Comparison of ENCODE assay signal across 8 cellular contexts in the genomic region with DNA sequence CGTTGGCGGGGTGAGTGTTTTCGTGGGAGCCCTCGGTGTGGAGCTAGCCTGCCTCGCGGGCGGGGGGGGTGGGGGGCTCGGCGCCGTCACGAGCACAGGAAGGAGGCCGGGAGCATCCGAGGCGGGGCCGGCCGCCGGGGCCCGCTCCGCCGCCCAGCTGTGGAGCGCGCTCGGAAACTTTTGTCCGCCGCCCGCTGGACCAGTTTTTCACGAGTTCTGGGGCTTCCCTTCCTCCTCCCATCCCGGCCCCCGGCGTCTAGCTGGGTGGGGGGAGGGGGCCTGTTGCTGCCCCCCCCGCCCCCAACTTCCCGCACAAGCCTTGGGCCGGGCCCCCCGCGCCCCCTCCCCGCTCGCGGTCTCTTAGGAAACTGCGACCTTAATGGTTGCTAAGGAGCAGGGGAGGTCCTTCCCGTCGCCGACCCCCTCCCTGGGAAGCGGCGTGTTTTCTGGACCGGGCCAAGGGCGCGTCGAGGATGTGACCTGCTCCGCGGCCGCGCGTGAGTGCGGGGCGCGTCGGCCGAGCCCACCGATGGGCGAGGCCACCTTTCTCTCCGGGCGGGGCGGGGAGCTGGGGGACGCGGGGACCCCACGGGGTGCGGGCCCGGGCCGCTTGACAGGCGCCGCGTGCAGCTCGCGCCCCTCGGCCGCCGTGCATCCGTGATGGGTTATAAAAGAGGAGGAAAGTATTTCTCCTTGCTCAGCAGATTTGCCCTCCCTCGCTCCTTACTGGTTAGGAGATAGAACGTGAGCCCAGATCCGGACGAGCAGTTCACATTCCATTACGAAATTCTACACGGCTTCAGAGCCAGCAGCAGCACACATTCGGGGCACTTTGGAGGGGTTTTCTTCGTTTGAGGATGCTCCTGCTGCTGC. TPM values are rescaled to one million over a fixed set of nuclear protein-coding genes. Genes with fewer than 3 reads are reported as not detected.
A peak's percentile ranks its signal among the peaks of the same experiment; 100 is the strongest.
DNase-seq lines count a peak whose midpoint lies in the region; TF ChIP-seq lines count a peak whose summit lies in the region.

No MANE protein-coding gene starts in this region.

- peak overlapping the region; percentile 94 to 95 for H3K4me3 ChIP-seq in mucosa of rectum (ENCODE audit: low read length in 2 of 2)
- H3K4me3 ChIP-seq in suprapubic skin, result peak overlapping the region; percentile 87

- DNase-seq in activated effector memory CD4-positive, alpha-beta T cell treated with anti-CD3 and anti-CD28 coated beads, Interleukin-2, amount 50 U/mL, for 16 hours, result peak; percentile 78
- no peak for DNase-seq in activated effector memory CD4-positive, alpha-beta T cell treated with Interleukin-2 at 50 U/mL for 16 hours
- DNase-seq in NCI-H69 (lab: John Stamatoyannopoulos, UW) (peak; percentile 78), epithelial cell of prostate (ENCODE audit: low read depth, low spot score) (no peak), suprapubic skin (ENCODE audit: low spot score in 2 of 2) (peak; percentile 79 to 86), NCI-H446 treated with DMSO at 0.1 percent for 48 hours (lab: John Stamatoyannopoulos, UW) (no peak)
- peak; percentile 42 for DNase-seq in activated CD8-positive, alpha-beta memory T cell treated with anti-CD3 and anti-CD28 coated beads, Interleukin-2, amount 50 U/mL, for 4 hours

- TF ChIP-seq EP300 in suprapubic skin (IDR thresholded peaks at IDR 0.05), result no peak

- TF ChIP-seq CTCF in suprapubic skin (IDR thresholded peaks at IDR 0.05), result no peak

- no peak for TF ChIP-seq POLR2A in suprapubic skin (IDR thresholded peaks at IDR 0.05)

- H3K9me3 ChIP-seq in mucosa of rectum (ENCODE audit: control insufficient read depth in 2 of 2, low read length in 2 of 2) (no peaks in the 10 kb centered on the region), suprapubic skin (no peaks in the 10 kb centered on the region)

- H3K27me3 ChIP-seq in mucosa of rectum (ENCODE audit: control insufficient read depth in 2 of 2, insufficient read depth in 2 of 2, low read length in 2 of 2) (no peaks in the 10 kb centered on the region), suprapubic skin (no peaks in the 10 kb centered on the region)

- 4% methylated on average over 10 of the region's 86 CpGs for WGBS in suprapubic skin

- H3K36me3 ChIP-seq in mucosa of rectum (ENCODE audit: control insufficient read depth in 2 of 2, insufficient read depth in 2 of 2, low read length in 2 of 2), result no peaks in the 10 kb centered on the region
- H3K36me3 ChIP-seq in suprapubic skin, result no peaks in the 10 kb centered on the region

- H3K4me1 ChIP-seq in mucosa of rectum (ENCODE audit: control insufficient read depth in 2 of 2, insufficient read depth in 2 of 2, low read length in 2 of 2) (peaks cover 27 to 38% of the 10 kb centered on the region in 2 donors), suprapubic skin (peaks cover 50% of the 10 kb centered on the region)

- H3K9ac ChIP-seq in mucosa of rectum (ENCODE audit: low read depth in 1 of 2, low read length in 2 of 2), result peak overlapping the region; percentile 91 to 94

- H3K27ac ChIP-seq in epithelial cell of prostate (peak overlapping the region; percentile 85), mucosa of rectum (ENCODE audit: low read depth in 2 of 2, low read length in 2 of 2) (peak overlapping the region; percentile 93 to 94), suprapubic skin (peak overlapping the region; percentile 97)

RNA-seq across cellular contexts. Expression of a gene that starts 1.4 kb away (rescaled TPM):
- total RNA-seq in suprapubic skin, result 100 to 1,000 TPM in 1 of 4 donors, 10 to 100 TPM in 3; 56.2 to 102 (median 62.6) TPM

Comparison
In these comparisons a context has a peak if more than half of its experiments do, and no peak if none do; other contexts are left out.
1. DNase-seq: peak in activated effector memory CD4-positive, alpha-beta T cell treated with anti-CD3 and anti-CD28 coated beads, Interleukin-2, amount 50 U/mL, for 16 hours (single experiment), NCI-H69 (single experiment), activated CD8-positive, alpha-beta memory T cell treated with anti-CD3 and anti-CD28 coated beads, Interleukin-2, amount 50 U/mL, for 4 hours (single experiment) and suprapubic skin (2 of 2); none in activated effector memory CD4-positive, alpha-beta T cell treated with Interleukin-2 at 50 U/mL for 16 hours (single experiment), epithelial cell of prostate (single experiment) and NCI-H446 treated with DMSO at 0.1 percent for 48 hours (single experiment).
2. Peak in every context shown above with its lines, with median percentiles within 50 percentile points of each other: H3K27ac ChIP-seq.